Comparison of ENCODE assay signal across 26 cellular contexts in the genomic region with DNA sequence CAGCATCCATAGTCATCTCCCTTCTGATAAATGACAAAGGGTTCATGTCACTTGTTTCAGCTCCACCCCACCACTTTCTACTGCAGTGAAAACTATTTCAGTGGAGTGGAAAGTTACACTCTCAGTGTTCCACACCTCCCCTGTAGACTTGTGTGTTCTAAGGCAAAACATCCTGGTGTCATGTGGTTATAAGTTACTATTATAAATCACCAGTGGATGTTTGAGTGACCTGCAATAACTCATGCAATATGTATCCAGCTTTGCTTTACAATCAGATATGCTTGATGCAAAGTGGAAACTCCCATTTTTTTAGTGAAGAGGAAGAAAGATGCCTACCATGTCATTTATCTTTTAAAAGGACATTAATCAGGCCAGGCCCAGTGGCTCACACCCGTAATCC.
"Had no signal": no experiment of that assay in that cellular context is flagged by ENCODE, and none has a peak within 500 bp of the region (broad histone marks: within the 10 kb centered on the region; RNA-seq: fewer than 3 reads in every experiment).

No MANE protein-coding gene starts in this region.

- H3K4me2 ChIP-seq: neural progenitor cell had no signal

- H3K27me3 Mint-ChIP-seq: naive B cell; stimulated activated naive CD8-positive, alpha-beta T cell treated with anti-CD3 and anti-CD28 coated beads, Interleukin-15, Interleukin-2, amounts not matched to agents 100 ng/mL and 50 ng/mL, for 24 hours had no signal

- H3K4me1 Mint-ChIP-seq: naive B cell, nephron progenitor cell had no signal

- H3K4me1 ChIP-seq: neural progenitor cell, prostate gland, tibial artery, uterus had no signal

- H3K36me3 ChIP-seq: neural progenitor cell, ovary, uterus had no signal

- H3K9me3 Mint-ChIP-seq: mesothelial cell of epicardium; naive B cell; natural killer cell; nephron progenitor cell; neural progenitor cell; stimulated activated effector memory CD8-positive, alpha-beta T cell treated with anti-CD3 and anti-CD28 coated beads, Interleukin-12 subunit alpha, Interleukin-12 subunit beta, amount 100 ng/mL, for 72 hours; stimulated activated naive CD8-positive, alpha-beta T cell treated with anti-CD3 and anti-CD28 coated beads, Interleukin-15, Interleukin-2, amounts not matched to agents 100 ng/mL and 50 ng/mL, for 24 hours had no signal

- H3K27ac Mint-ChIP-seq: mesothelial cell of epicardium; natural killer cell; neural progenitor cell; stimulated activated naive CD8-positive, alpha-beta T cell treated with anti-CD3 and anti-CD28 coated beads, Interleukin-15, Interleukin-2, amounts not matched to agents 100 ng/mL and 50 ng/mL, for 24 hours had no signal

- H3K9me3 ChIP-seq: left ventricle myocardium inferior, ovary, prostate gland, suprapubic skin, thoracic aorta, tibial artery, upper lobe of right lung, uterus had no signal

- H3K9ac ChIP-seq: neural progenitor cell had no signal

- H3K4me3 Mint-ChIP-seq: mesothelial cell of epicardium; naive B cell; natural killer cell; nephron progenitor cell; neural progenitor cell; stimulated activated effector memory CD8-positive, alpha-beta T cell treated with anti-CD3 and anti-CD28 coated beads, Interleukin-12 subunit alpha, Interleukin-12 subunit beta, amount 100 ng/mL, for 72 hours; stimulated activated naive CD8-positive, alpha-beta T cell treated with anti-CD3 and anti-CD28 coated beads, Interleukin-15, Interleukin-2, amounts not matched to agents 100 ng/mL and 50 ng/mL, for 24 hours had no signal

- H2AFZ ChIP-seq: neural progenitor cell had no signal

- H3K27me3 ChIP-seq: neural progenitor cell, ovary, suprapubic skin, tibial artery, upper lobe of right lung, uterus had no signal

- H3K27ac ChIP-seq: left ventricle myocardium inferior, neural progenitor cell, ovary, prostate gland, skin epidermis, suprapubic skin, thoracic aorta, tibial artery, upper lobe of right lung, uterus had no signal

- H3K36me3 Mint-ChIP-seq: natural killer cell had no signal

- DNase-seq: hypothalamus; islet precursor cell; left ventricle myocardium inferior; mesendoderm; naive B cell; natural killer cell; nephron progenitor cell; ovary; retina; right cardiac atrium; stimulated activated CD4-positive, alpha-beta T cell treated with anti-CD3 and anti-CD28 coated beads, Interleukin-4, amount 100 ng/mL, for 24 hours; stimulated activated naive CD4-positive, alpha-beta T cell; tibial artery; trophoblast cell; upper lobe of right lung; uterus had no signal

- ATAC-seq: natural killer cell; sciatic nerve; stimulated activated effector memory CD8-positive, alpha-beta T cell treated with anti-CD3 and anti-CD28 coated beads, Interleukin-12 subunit alpha, Interleukin-12 subunit beta, amount 100 ng/mL, for 72 hours; upper lobe of right lung had no signal

- H3K4me3 ChIP-seq: left ventricle myocardium inferior, lung, neural progenitor cell, ovary, prostate gland, skin epidermis, suprapubic skin, thoracic aorta, tibial artery, upper lobe of right lung, uterus had no signal
